In the genomic region with DNA sequence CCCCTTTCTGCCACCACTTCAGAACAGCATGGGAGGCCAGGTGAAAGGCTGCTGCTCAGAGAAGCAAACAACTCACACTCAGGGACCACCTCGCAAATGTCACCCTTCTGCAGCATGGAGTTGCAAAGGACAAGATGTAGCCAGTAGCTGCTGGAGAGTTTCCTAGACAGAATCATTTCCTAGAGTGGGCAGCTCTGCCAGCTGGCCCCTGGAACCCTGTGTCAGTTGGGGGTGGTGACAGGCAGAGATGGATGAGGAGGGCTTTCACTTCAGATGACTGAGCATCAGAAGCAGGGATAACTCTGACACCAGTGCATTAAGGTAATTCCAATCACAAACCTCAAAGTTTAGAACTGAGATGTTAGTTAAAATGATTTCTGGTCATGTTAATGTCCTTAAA, we compare ENCODE assay signal across 18 cellular contexts. TPM values are rescaled to one million over a fixed set of nuclear protein-coding genes. Genes with fewer than 3 reads are reported as not detected.
DNase-seq lines count a peak whose midpoint lies in the region; ATAC-seq and TF ChIP-seq lines count a peak whose summit lies in the region.
"Had no signal": no experiment of that assay in that cellular context is flagged by ENCODE, and none has a peak within 500 bp of the region (broad histone marks: within the 10 kb centered on the region; RNA-seq: fewer than 3 reads in every experiment).

No MANE protein-coding gene starts in this region.

- no peak for DNase-seq in Right ventricle myocardium superior
- no peak for DNase-seq in cardiac septum (ENCODE audit: low spot score)
- DNase-seq in esophagus muscularis mucosa (ENCODE audit: extremely low spot score) = no peak
- peak; percentile 37 for DNase-seq in osteoblast (ENCODE audit: insufficient read length, low spot score, missing footprints)
- no peak for DNase-seq in upper lobe of right lung
- no peak for DNase-seq in NCI-H146 treated with DMSO at 0.1 percent for 48 hours (lab: John Stamatoyannopoulos, UW; ENCODE audit: unreplicated experiment)
- DNase-seq in effector memory CD8-positive, alpha-beta T cell = no peak
- no peak for DNase-seq in NCI-H2227 (lab: John Stamatoyannopoulos, UW; ENCODE audit: unreplicated experiment)
- DNase-seq: immature natural killer cell, mesendoderm, NCI-H2081 treated with DMSO at 0.1 percent for 48 hours, small intestine, T-helper 2 cell had no signal

- H2AFZ ChIP-seq in osteoblast (ENCODE audit: low read length) = no peak overlapping the region

- no peaks in the 10 kb centered on the region for H3K27me3 Mint-ChIP-seq in effector memory CD8-positive, alpha-beta T cell
- H3K27me3 Mint-ChIP-seq: central memory CD8-positive, alpha-beta T cell had no signal

- H3K4me3 Mint-ChIP-seq in effector memory CD8-positive, alpha-beta T cell = no peak overlapping the region
- H3K4me3 Mint-ChIP-seq: central memory CD8-positive, alpha-beta T cell; immature natural killer cell had no signal

- no peaks in the 10 kb centered on the region for H3K9me3 Mint-ChIP-seq in effector memory CD8-positive, alpha-beta T cell
- H3K9me3 Mint-ChIP-seq: activated naive CD4-positive, alpha-beta T cell treated with anti-CD3 and anti-CD28 coated beads, Interleukin-2, amount 50 U/mL, for 72 hours; central memory CD8-positive, alpha-beta T cell; immature natural killer cell had no signal

- H3K36me3 ChIP-seq in esophagus muscularis mucosa (peaks cover 30 to 80% (median 79%) of the 10 kb centered on the region in 4 donors), osteoblast (ENCODE audit: insufficient read depth, low read length) (peaks cover 83% of the 10 kb centered on the region), upper lobe of right lung (peaks cover 71% of the 10 kb centered on the region)

- intact Hi-C loops in Right ventricle myocardium superior (cut with DNase I) = loop anchor here (5.0 kb wide), 1 partner anchor 61 kb away; no protein-coding TSS in a partner anchor
- intact Hi-C loops in cardiac septum (cut with DNase I) = loop anchor here (2.0 kb wide), 1 partner anchor 14 kb away; no protein-coding TSS in a partner anchor
- intact Hi-C loops in esophagus muscularis mucosa (cut with DNase I) = loop anchor here (5.0 kb wide), 1 partner anchor 166 kb away; no protein-coding TSS in a partner anchor
- intact Hi-C loops in upper lobe of right lung (cut with DNase I) = no loop called here

- TF ChIP-seq CTCF in esophagus muscularis mucosa (IDR thresholded peaks at IDR 0.05) = no peak
- TF ChIP-seq CTCF in osteoblast (IDR thresholded peaks at IDR 0.05; ENCODE audit: extremely low read depth, low read depth, low read length) = no peak
- TF ChIP-seq CTCF in upper lobe of right lung (IDR thresholded peaks at IDR 0.05) = no peak

- H3K4me3 ChIP-seq in esophagus muscularis mucosa (no peak overlapping the region), osteoblast (ENCODE audit: insufficient read depth, low read length) (no peak overlapping the region), upper lobe of right lung (no peak overlapping the region)

- peaks cover 35 to 42% of the 10 kb centered on the region in 2 donors for H3K4me1 Mint-ChIP-seq in effector memory CD8-positive, alpha-beta T cell (ENCODE audit: low read depth in 2 of 2)

- H3K4me2 ChIP-seq in osteoblast (ENCODE audit: insufficient read depth, low read length) = no peak overlapping the region

- H3K4me1 ChIP-seq in esophagus muscularis mucosa (peaks cover 71 to 84% (median 81%) of the 10 kb centered on the region in 4 donors), osteoblast (ENCODE audit: insufficient read depth, low read length) (peaks cover 19% of the 10 kb centered on the region), upper lobe of right lung (peaks cover 48% of the 10 kb centered on the region)

- TF ChIP-seq EP300 in esophagus muscularis mucosa (IDR thresholded peaks at IDR 0.05) = no peak

- 88% methylated on average over 1 of the region's 1 CpG for whole genome bisulfite sequencing in esophagus muscularis mucosa

- no peaks in the 10 kb centered on the region for H3K9me3 ChIP-seq in esophagus muscularis mucosa
- H3K9me3 ChIP-seq in osteoblast (ENCODE audit: low read depth, low read length) = no peaks in the 10 kb centered on the region
- H3K9me3 ChIP-seq in upper lobe of right lung = no peaks in the 10 kb centered on the region

- H3K27ac ChIP-seq in esophagus muscularis mucosa (replicated peaks in 1 of 4) = peak overlapping the region; percentile 58 to 92 (median 72)
- H3K27ac ChIP-seq in osteoblast (ENCODE audit: low read depth, low read length) = no peak overlapping the region
- H3K27ac ChIP-seq in upper lobe of right lung = peak overlapping the region; percentile 72

- peaks cover 93% of the 10 kb centered on the region for H4K20me1 ChIP-seq in osteoblast (ENCODE audit: insufficient read depth, low read length)

- peak; percentile 36 for ATAC-seq in Right ventricle myocardium superior (ENCODE audit: poor library complexity)
- no peak for ATAC-seq in upper lobe of right lung
- ATAC-seq in effector memory CD8-positive, alpha-beta T cell (replicated peaks) = no peak
- ATAC-seq: activated CD4-positive, CD25-positive, alpha-beta regulatory T cell treated with anti-CD3 and anti-CD28 coated beads, Interleukin-2, amount 50 U/mL, for 24 hours; activated naive CD4-positive, alpha-beta T cell treated with anti-CD3 and anti-CD28 coated beads, Interleukin-2, amount 50 U/mL, for 72 hours had no signal

- no peak for TF ChIP-seq POLR2A in esophagus muscularis mucosa (IDR thresholded peaks at IDR 0.05; ENCODE audit: low read depth)

- H3K27me3 ChIP-seq in esophagus muscularis mucosa (no peaks in the 10 kb centered on the region), osteoblast (ENCODE audit: insufficient read depth, low read length) (no peaks in the 10 kb centered on the region), upper lobe of right lung (no peaks in the 10 kb centered on the region)

- H3K79me2 ChIP-seq in osteoblast (ENCODE audit: insufficient read depth, low read length) = peaks cover 93% of the 10 kb centered on the region

- H3K36me3 Mint-ChIP-seq in effector memory CD8-positive, alpha-beta T cell (ENCODE audit: insufficient read depth) = peaks cover 80% of the 10 kb centered on the region

- H3K27ac Mint-ChIP-seq in effector memory CD8-positive, alpha-beta T cell = peak overlapping the region in 1 of 2 donors; percentile 32

RNA-seq across cellular contexts. Expression of a gene that starts 34.4 kb away (rescaled TPM):
- total RNA-seq in Right ventricle myocardium superior (0.27 TPM), cardiac septum (0.27 TPM), esophagus muscularis mucosa (1 to 10 TPM in 1 of 4 donors, not detected in 3; 1.6 TPM), osteoblast (0.29 TPM in 1 of 2 replicates, not detected in the other), upper lobe of right lung (2.5 TPM)
- total RNA-seq: glomerular endothelial cell, RPMI7951 had no signal
